Comparison of ENCODE assay signal across 1 cellular context in the genomic region with DNA sequence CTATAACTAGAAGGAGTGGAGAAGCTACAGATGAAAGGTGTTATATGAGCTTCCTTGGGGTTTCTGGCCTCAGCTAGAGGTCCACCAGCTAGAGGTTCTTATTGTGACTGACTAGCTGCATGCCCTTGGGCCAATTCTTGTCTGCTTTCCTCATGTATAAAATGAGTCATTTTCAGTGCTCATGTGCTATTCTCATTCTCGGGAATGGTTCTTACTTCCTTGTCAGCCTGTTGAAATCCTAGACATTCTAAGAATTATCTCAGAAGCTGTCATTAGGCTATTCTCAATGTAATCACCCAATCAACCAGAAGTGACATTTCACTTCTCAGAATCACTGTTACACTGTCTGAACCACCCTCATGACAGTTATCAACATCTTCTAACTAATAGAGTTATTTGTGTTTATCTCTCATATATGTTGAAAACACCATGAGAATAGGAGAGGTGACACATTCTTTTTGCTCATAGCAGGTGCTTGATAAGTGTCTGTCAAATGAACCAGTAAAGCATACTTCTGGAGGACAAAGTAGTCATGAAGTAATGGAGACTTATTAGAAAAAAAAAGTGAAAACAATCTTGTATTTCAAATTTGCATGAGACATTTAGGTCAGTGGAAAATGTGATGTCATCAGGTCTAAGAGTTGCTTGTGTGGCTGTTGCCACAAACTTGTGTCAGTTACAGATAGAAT.
TF ChIP-seq lines count a peak whose summit lies in the region.

No MANE protein-coding gene starts in this region.

TF ChIP-seq in GM12878, 131 proteins besides CTCF, POLR2A, EP300 and RAD21 (continued from another document):
- TF ChIP-seq, protein P1, sequence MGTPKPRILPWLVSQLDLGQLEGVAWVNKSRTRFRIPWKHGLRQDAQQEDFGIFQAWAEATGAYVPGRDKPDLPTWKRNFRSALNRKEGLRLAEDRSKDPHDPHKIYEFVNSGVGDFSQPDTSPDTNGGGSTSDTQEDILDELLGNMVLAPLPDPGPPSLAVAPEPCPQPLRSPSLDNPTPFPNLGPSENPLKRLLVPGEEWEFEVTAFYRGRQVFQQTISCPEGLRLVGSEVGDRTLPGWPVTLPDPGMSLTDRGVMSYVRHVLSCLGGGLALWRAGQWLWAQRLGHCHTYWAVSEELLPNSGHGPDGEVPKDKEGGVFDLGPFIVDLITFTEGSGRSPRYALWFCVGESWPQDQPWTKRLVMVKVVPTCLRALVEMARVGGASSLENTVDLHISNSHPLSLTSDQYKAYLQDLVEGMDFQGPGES (IDR thresholded peaks at IDR 0.05), result no peak
- no peak for TF ChIP-seq POLR2AphosphoS2 (IDR thresholded peaks at IDR 0.05; ENCODE audit: low read depth, low read length)
- TF ChIP-seq BHLHE40 (IDR thresholded peaks at IDR 0.05; ENCODE audit: borderline replicate concordance in 1 of 2, low read depth in 2 of 2, low read length in 1 of 2), result peak in 1 of 2 experiments; percentile 9; a peak in 1 of 4 replicates
- no peak for TF ChIP-seq CHD2 (IDR thresholded peaks at IDR 0.05; ENCODE audit: borderline replicate concordance, low read depth, low read length)
- TF ChIP-seq ETV6 (conservative IDR thresholded peaks at IDR 0.05 in 1 of 2, IDR thresholded peaks at IDR 0.05 in 1 of 2; ENCODE audit: borderline replicate concordance in 1 of 2, low read depth in 1 of 2), result peak in 1 of 2 experiments; percentile 39; a peak in 1 of 4 replicates
- TF ChIP-seq, protein P2, sequence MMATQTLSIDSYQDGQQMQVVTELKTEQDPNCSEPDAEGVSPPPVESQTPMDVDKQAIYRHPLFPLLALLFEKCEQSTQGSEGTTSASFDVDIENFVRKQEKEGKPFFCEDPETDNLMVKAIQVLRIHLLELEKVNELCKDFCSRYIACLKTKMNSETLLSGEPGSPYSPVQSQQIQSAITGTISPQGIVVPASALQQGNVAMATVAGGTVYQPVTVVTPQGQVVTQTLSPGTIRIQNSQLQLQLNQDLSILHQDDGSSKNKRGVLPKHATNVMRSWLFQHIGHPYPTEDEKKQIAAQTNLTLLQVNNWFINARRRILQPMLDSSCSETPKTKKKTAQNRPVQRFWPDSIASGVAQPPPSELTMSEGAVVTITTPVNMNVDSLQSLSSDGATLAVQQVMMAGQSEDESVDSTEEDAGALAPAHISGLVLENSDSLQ (IDR thresholded peaks at IDR 0.05), result peak; percentile 59; the same call in 1 of the 2 replicates
- TF ChIP-seq CREB1 (IDR thresholded peaks at IDR 0.05; ENCODE audit: low read depth), result peak; percentile 59; the same call in 1 of the 2 replicates
- peak; percentile 44; the same call in 1 of the 2 replicates for TF ChIP-seq NFIC (IDR thresholded peaks at IDR 0.05; ENCODE audit: low read depth, low read length)
- no peak for TF ChIP-seq POU2F2 (IDR thresholded peaks at IDR 0.05; ENCODE audit: borderline replicate concordance, low read depth, low read length)
- no peak for TF ChIP-seq SPI1 (IDR thresholded peaks at IDR 0.05; ENCODE audit: borderline replicate concordance, insufficient read depth, low read depth, low read length)
- no peak for TF ChIP-seq JUND (IDR thresholded peaks at IDR 0.05; ENCODE audit: low read depth, low read length)
- peak; percentile 96 for TF ChIP-seq ATF7 (IDR thresholded peaks at IDR 0.05; ENCODE audit: low read depth)
- TF ChIP-seq ZNF384 (IDR thresholded peaks at IDR 0.05; ENCODE audit: borderline replicate concordance, low read depth, low read length), result peak; percentile 40; the same call in 1 of the 2 replicates
- TF ChIP-seq, protein P3, sequence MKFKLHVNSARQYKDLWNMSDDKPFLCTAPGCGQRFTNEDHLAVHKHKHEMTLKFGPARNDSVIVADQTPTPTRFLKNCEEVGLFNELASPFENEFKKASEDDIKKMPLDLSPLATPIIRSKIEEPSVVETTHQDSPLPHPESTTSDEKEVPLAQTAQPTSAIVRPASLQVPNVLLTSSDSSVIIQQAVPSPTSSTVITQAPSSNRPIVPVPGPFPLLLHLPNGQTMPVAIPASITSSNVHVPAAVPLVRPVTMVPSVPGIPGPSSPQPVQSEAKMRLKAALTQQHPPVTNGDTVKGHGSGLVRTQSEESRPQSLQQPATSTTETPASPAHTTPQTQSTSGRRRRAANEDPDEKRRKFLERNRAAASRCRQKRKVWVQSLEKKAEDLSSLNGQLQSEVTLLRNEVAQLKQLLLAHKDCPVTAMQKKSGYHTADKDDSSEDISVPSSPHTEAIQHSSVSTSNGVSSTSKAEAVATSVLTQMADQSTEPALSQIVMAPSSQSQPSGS (IDR thresholded peaks at IDR 0.05; ENCODE audit: low read length), result peak; percentile 64; the same call in 1 of the 2 replicates
- no peak for TF ChIP-seq MEF2A (IDR thresholded peaks at IDR 0.05; ENCODE audit: insufficient read depth, low read depth, low read length)
- TF ChIP-seq PAX8 (IDR thresholded peaks at IDR 0.05), result no peak
- TF ChIP-seq, protein P4, sequence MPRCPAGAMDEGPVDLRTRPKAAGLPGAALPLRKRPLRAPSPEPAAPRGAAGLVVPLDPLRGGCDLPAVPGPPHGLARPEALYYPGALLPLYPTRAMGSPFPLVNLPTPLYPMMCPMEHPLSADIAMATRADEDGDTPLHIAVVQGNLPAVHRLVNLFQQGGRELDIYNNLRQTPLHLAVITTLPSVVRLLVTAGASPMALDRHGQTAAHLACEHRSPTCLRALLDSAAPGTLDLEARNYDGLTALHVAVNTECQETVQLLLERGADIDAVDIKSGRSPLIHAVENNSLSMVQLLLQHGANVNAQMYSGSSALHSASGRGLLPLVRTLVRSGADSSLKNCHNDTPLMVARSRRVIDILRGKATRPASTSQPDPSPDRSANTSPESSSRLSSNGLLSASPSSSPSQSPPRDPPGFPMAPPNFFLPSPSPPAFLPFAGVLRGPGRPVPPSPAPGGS (IDR thresholded peaks at IDR 0.05; ENCODE audit: borderline replicate concordance, insufficient read depth, low read depth, low read length, poor library complexity, severe bottlenecking), result no peak
TF ChIP-seq in GM12878: peak in this region for 11.
